Comparison of ENCODE assay signal across 31 cellular contexts in genomic region chr1:3032371-3032862, GRCh38. TPM values are rescaled to one million over a fixed set of nuclear protein-coding genes. Genes with fewer than 3 reads are reported as not detected.
DNase-seq lines count a peak whose midpoint lies in the region; ATAC-seq and TF ChIP-seq lines count a peak whose summit lies in the region.
"Had no signal": no experiment of that assay in that cellular context is flagged by ENCODE, and none has a peak within 500 bp of the region (broad histone marks: within the 10 kb centered on the region; RNA-seq: fewer than 3 reads in every experiment).

No MANE protein-coding gene starts in this region.

- H3K27me3 ChIP-seq in right atrium auricular region: no peaks in the 10 kb centered on the region
- H3K27me3 ChIP-seq in upper lobe of right lung: peaks cover 30% of the 10 kb centered on the region
- H3K27me3 ChIP-seq: ascending aorta, cardiac muscle cell, ovary had no signal

- H3K9me3 Mint-ChIP-seq in activated CD8-positive, alpha-beta T cell treated with anti-CD3 and anti-CD28 coated beads, Interleukin-2, amount 10 ng/mL, durations not matched to agents 7 days and 5 days (ENCODE audit: insufficient read depth): no peaks in the 10 kb centered on the region
- no peaks in the 10 kb centered on the region for H3K9me3 Mint-ChIP-seq in naive thymus-derived CD8-positive, alpha-beta T cell
- H3K9me3 Mint-ChIP-seq: activated naive CD4-positive, alpha-beta T cell treated with anti-CD3 and anti-CD28 coated beads, Interleukin-2, amount 50 U/mL, for 24 hours; dendritic cell treated with granulocyte-macrophage colony-stimulating factor and Interleukin-4, amounts not matched to agents 40 ng/mL and 50 ng/mL, for 4 days; stimulated activated memory B cell treated with anti-CD40 and anti-IgM and Interleukin-4, amounts not matched to agents 10 μg/mL and 1 μg/mL and 100 μg/mL, for 72 hours had no signal

- peaks cover 19% of the 10 kb centered on the region for H3K4me1 Mint-ChIP-seq in activated CD8-positive, alpha-beta T cell treated with anti-CD3 and anti-CD28 coated beads, Interleukin-2, amount 10 ng/mL, durations not matched to agents 7 days and 5 days (ENCODE audit: low read depth)
- H3K4me1 Mint-ChIP-seq in naive thymus-derived CD8-positive, alpha-beta T cell: peaks cover 10 to 31% (median 24%) of the 10 kb centered on the region in 4 donors
- H3K4me1 Mint-ChIP-seq: stimulated activated memory B cell treated with anti-CD40 and anti-IgM and Interleukin-4, amounts not matched to agents 10 μg/mL and 1 μg/mL and 100 μg/mL, for 72 hours had no signal

- H3K27me3 Mint-ChIP-seq in activated CD8-positive, alpha-beta T cell treated with anti-CD3 and anti-CD28 coated beads, Interleukin-2, amount 10 ng/mL, durations not matched to agents 7 days and 5 days (ENCODE audit: low read depth): no peaks in the 10 kb centered on the region
- peaks cover 0 to 6% (median 0%) of the 10 kb centered on the region in 5 donors for H3K27me3 Mint-ChIP-seq in naive thymus-derived CD8-positive, alpha-beta T cell
- H3K27me3 Mint-ChIP-seq: activated CD8-positive, alpha-beta memory T cell treated with anti-CD3 and anti-CD28 coated beads, Interleukin-2, amount 10 ng/mL, durations not matched to agents 7 days and 5 days; activated naive CD4-positive, alpha-beta T cell treated with anti-CD3 and anti-CD28 coated beads, Interleukin-2, amount 50 U/mL, for 24 hours had no signal

- no peak for TF ChIP-seq CTCF in right atrium auricular region (IDR thresholded peaks at IDR 0.05)
- TF ChIP-seq CTCF in upper lobe of right lung (IDR thresholded peaks at IDR 0.05): no peak

- H3K9me3 ChIP-seq in right atrium auricular region (no peaks in the 10 kb centered on the region), upper lobe of right lung (no peaks in the 10 kb centered on the region)
- H3K9me3 ChIP-seq: ascending aorta, esophagus squamous epithelium, gastrocnemius medialis, MG63, ovary, thoracic aorta had no signal

- peak; percentile 16 for ATAC-seq in activated CD8-positive, alpha-beta T cell treated with anti-CD3 and anti-CD28 coated beads, Interleukin-2, amount 10 ng/mL, durations not matched to agents 7 days and 5 days
- peak; percentile 0 to 14 for ATAC-seq in naive thymus-derived CD8-positive, alpha-beta T cell
- ATAC-seq in upper lobe of right lung (no peak), HG02870 (IDR thresholded peaks at IDR 0.05; ENCODE audit: unreplicated experiment) (no peak)
- ATAC-seq: activated CD8-positive, alpha-beta memory T cell treated with anti-CD3 and anti-CD28 coated beads, Interleukin-2, amount 10 ng/mL, durations not matched to agents 7 days and 5 days; HCT116 had no signal

- intact Hi-C loops in cardiac septum (cut with DNase I): no loop called here
- intact Hi-C loops in upper lobe of right lung (cut with DNase I): no loop called here

- CTCF ChIA-PET in activated CD8-positive, alpha-beta T cell treated with anti-CD3 and anti-CD28 coated beads, Interleukin-2, amount 10 ng/mL, durations not matched to agents 7 days and 5 days (lab: Charles Lee): no interaction called here

- H3K27ac ChIP-seq in right atrium auricular region: no peak overlapping the region
- no peak overlapping the region for H3K27ac ChIP-seq in upper lobe of right lung
- H3K27ac ChIP-seq: ascending aorta, cardiac muscle cell, esophagus squamous epithelium, gastrocnemius medialis, ovary, thoracic aorta, VCaP had no signal

- no peaks in the 10 kb centered on the region for H3K36me3 Mint-ChIP-seq in activated CD8-positive, alpha-beta T cell treated with anti-CD3 and anti-CD28 coated beads, Interleukin-2, amount 10 ng/mL, durations not matched to agents 7 days and 5 days (ENCODE audit: low read depth)
- no peaks in the 10 kb centered on the region for H3K36me3 Mint-ChIP-seq in naive thymus-derived CD8-positive, alpha-beta T cell
- H3K36me3 Mint-ChIP-seq: activated CD8-positive, alpha-beta memory T cell treated with anti-CD3 and anti-CD28 coated beads, Interleukin-2, amount 10 ng/mL, durations not matched to agents 7 days and 5 days; activated naive CD4-positive, alpha-beta T cell treated with anti-CD3 and anti-CD28 coated beads, Interleukin-2, amount 50 U/mL, for 24 hours; stimulated activated memory B cell treated with anti-CD40 and anti-IgM and Interleukin-4, amounts not matched to agents 10 μg/mL and 1 μg/mL and 100 μg/mL, for 72 hours had no signal

- H3K36me3 ChIP-seq in right atrium auricular region (no peaks in the 10 kb centered on the region), upper lobe of right lung (no peaks in the 10 kb centered on the region)
- H3K36me3 ChIP-seq: ascending aorta, cardiac muscle cell, esophagus squamous epithelium, gastrocnemius medialis, MG63, ovary, thoracic aorta had no signal

- H3K4me1 ChIP-seq in right atrium auricular region: no peaks in the 10 kb centered on the region
- H3K4me1 ChIP-seq in upper lobe of right lung: no peaks in the 10 kb centered on the region
- H3K4me1 ChIP-seq: gastrocnemius medialis had no signal

- DNase-seq in cardiac septum (ENCODE audit: low spot score) (peak; percentile 43), right atrium auricular region (ENCODE audit: low spot score) (no peak), upper lobe of right lung (peak; percentile 60), DMS53 (lab: John Stamatoyannopoulos, UW) (no peak)
- no peak for DNase-seq in activated CD8-positive, alpha-beta T cell treated with anti-CD3 and anti-CD28 coated beads, Interleukin-2, amount 10 ng/mL, durations not matched to agents 7 days and 5 days
- peak in 3 of 10 donors; percentile 8 to 63 (median 17) for DNase-seq in naive thymus-derived CD8-positive, alpha-beta T cell
- DNase-seq in stimulated activated CD4-positive, alpha-beta T cell treated with anti-CD3 and anti-CD28 coated beads, Interleukin-2, amount 100 ng/mL, for 24 hours: no peak
- DNase-seq: activated CD8-positive, alpha-beta memory T cell treated with anti-CD3 and anti-CD28 coated beads, Interleukin-2, amount 10 ng/mL, durations not matched to agents 7 days and 5 days; DMS79 treated with DMSO at 0.1 percent for 48 hours; esophagus squamous epithelium; gastrocnemius medialis; left cardiac atrium; mesenchymal stem cell; MG63; NCI-H2029; NCI-H526 treated with DMSO at 0.1 percent for 48 hours; SIG-M5; stimulated activated CD4-positive, alpha-beta T cell treated with anti-CD3 and anti-CD28 coated beads, Interleukin-12 subunit alpha, Interleukin-12 subunit beta, amount 100 ng/mL, for 4 hours had no signal

- H3K27ac Mint-ChIP-seq in activated CD8-positive, alpha-beta T cell treated with anti-CD3 and anti-CD28 coated beads, Interleukin-2, amount 10 ng/mL, durations not matched to agents 7 days and 5 days: peak overlapping the region; percentile 54
- peak overlapping the region in 5 of 10 donors; percentile 36 to 94 (median 87) for H3K27ac Mint-ChIP-seq in naive thymus-derived CD8-positive, alpha-beta T cell
- H3K27ac Mint-ChIP-seq: activated naive CD4-positive, alpha-beta T cell treated with anti-CD3 and anti-CD28 coated beads, Interleukin-2, amount 50 U/mL, for 24 hours; dendritic cell treated with granulocyte-macrophage colony-stimulating factor and Interleukin-4, amounts not matched to agents 40 ng/mL and 50 ng/mL, for 4 days; stimulated activated memory B cell treated with anti-CD40 and anti-IgM and Interleukin-4, amounts not matched to agents 10 μg/mL and 1 μg/mL and 100 μg/mL, for 72 hours had no signal

- POLR2A ChIA-PET in activated CD8-positive, alpha-beta T cell treated with anti-CD3 and anti-CD28 coated beads, Interleukin-2, amount 10 ng/mL, durations not matched to agents 7 days and 5 days (lab: Charles Lee): no interaction called here
- POLR2A ChIA-PET in naive thymus-derived CD8-positive, alpha-beta T cell (lab: Charles Lee): no interaction called here

- H3K4me3 ChIP-seq in right atrium auricular region (no peak overlapping the region), upper lobe of right lung (no peak overlapping the region)
- H3K4me3 ChIP-seq: ascending aorta, cardiac muscle cell, esophagus squamous epithelium, gastrocnemius medialis, MG63, ovary, thoracic aorta had no signal

- H3K4me3 Mint-ChIP-seq in activated CD8-positive, alpha-beta T cell treated with anti-CD3 and anti-CD28 coated beads, Interleukin-2, amount 10 ng/mL, durations not matched to agents 7 days and 5 days: no peak overlapping the region
- H3K4me3 Mint-ChIP-seq in naive thymus-derived CD8-positive, alpha-beta T cell: peak overlapping the region in 6 of 10 donors; percentile 2 to 68 (median 62)
- H3K4me3 Mint-ChIP-seq: activated CD8-positive, alpha-beta memory T cell treated with anti-CD3 and anti-CD28 coated beads, Interleukin-2, amount 10 ng/mL, durations not matched to agents 7 days and 5 days; activated naive CD4-positive, alpha-beta T cell treated with anti-CD3 and anti-CD28 coated beads, Interleukin-2, amount 50 U/mL, for 24 hours; dendritic cell treated with granulocyte-macrophage colony-stimulating factor and Interleukin-4, amounts not matched to agents 40 ng/mL and 50 ng/mL, for 4 days; stimulated activated memory B cell treated with anti-CD40 and anti-IgM and Interleukin-4, amounts not matched to agents 10 μg/mL and 1 μg/mL and 100 μg/mL, for 72 hours had no signal

RNA-seq across cellular contexts. Expression of gene ACTRT2, which starts 11.2 kb away (rescaled TPM):
- not detected for total RNA-seq in cardiac septum
- total RNA-seq in right atrium auricular region: not detected
- not detected for total RNA-seq in activated CD8-positive, alpha-beta T cell treated with anti-CD3 and anti-CD28 coated beads, Interleukin-2, amount 10 ng/mL, durations not matched to agents 7 days and 5 days
- total RNA-seq in naive thymus-derived CD8-positive, alpha-beta T cell: not detected
- polyA plus RNA-seq in naive thymus-derived CD8-positive, alpha-beta T cell: not detected
- not detected for total RNA-seq in upper lobe of right lung
- total RNA-seq: A673; activated CD8-positive, alpha-beta memory T cell treated with anti-CD3 and anti-CD28 coated beads, Interleukin-2, amount 10 ng/mL, durations not matched to agents 7 days and 5 days; ascending aorta; cardiac muscle cell; esophagus squamous epithelium; gastrocnemius medialis; HT1080; left cardiac atrium; myocyte; ovary; thoracic aorta had no signal
- polyA plus RNA-seq: cardiac muscle cell, ovary had no signal

RNA-seq across cellular contexts. Expression of gene PRDM16, which starts 36.6 kb away (rescaled TPM):
- 12.9 TPM for total RNA-seq in cardiac septum
- total RNA-seq in right atrium auricular region: 1 to 10 TPM in 1 of 2 donors, under 1 TPM in 1; 0.22 to 3.3 TPM
- under 1 TPM; 0.18 to 0.21 TPM for total RNA-seq in activated CD8-positive, alpha-beta T cell treated with anti-CD3 and anti-CD28 coated beads, Interleukin-2, amount 10 ng/mL, durations not matched to agents 7 days and 5 days
- total RNA-seq in naive thymus-derived CD8-positive, alpha-beta T cell: not detected
- not detected for polyA plus RNA-seq in naive thymus-derived CD8-positive, alpha-beta T cell
- 21.0 TPM for total RNA-seq in upper lobe of right lung
- total RNA-seq: activated CD8-positive, alpha-beta memory T cell treated with anti-CD3 and anti-CD28 coated beads, Interleukin-2, amount 10 ng/mL, durations not matched to agents 7 days and 5 days; HT1080; myocyte had no signal

Comparison
In these comparisons a context has a peak if more than half of its experiments do, and no peak if none do; other contexts are left out.
1. DNase-seq: peak in cardiac septum (single experiment) and upper lobe of right lung (single experiment); none in right atrium auricular region (single experiment), activated CD8-positive, alpha-beta T cell treated with anti-CD3 and anti-CD28 coated beads, Interleukin-2, amount 10 ng/mL, durations not matched to agents 7 days and 5 days (single experiment), DMS53 (single experiment) and stimulated activated CD4-positive, alpha-beta T cell treated with anti-CD3 and anti-CD28 coated beads, Interleukin-2, amount 100 ng/mL, for 24 hours (0 of 2).
2. ATAC-seq: peak in activated CD8-positive, alpha-beta T cell treated with anti-CD3 and anti-CD28 coated beads, Interleukin-2, amount 10 ng/mL, durations not matched to agents 7 days and 5 days (single experiment) and naive thymus-derived CD8-positive, alpha-beta T cell (2 of 2); none in upper lobe of right lung (single experiment) and HG02870 (single experiment).